1 cellular context compared by ENCODE assay signal in genomic region chr10:69801434-69802315, GRCh38.
TF ChIP-seq lines count a peak whose summit lies in the region.

Gene COL13A1 (plus strand): TSS chr10:69801906. CDS start chr10:69802424, 518 bp downstream.

TF ChIP-seq in HEK293, 187 proteins besides CTCF, POLR2A, EP300 and RAD21 (continued from another document and continues in another):
- TF ChIP-seq KLF17 (tag by site-specific recombination; IDR thresholded peaks at IDR 0.05), result peak; percentile 64
- no peak for TF ChIP-seq SCRT1 (tag by site-specific recombination; IDR thresholded peaks at IDR 0.05; ENCODE audit: borderline replicate concordance)
- TF ChIP-seq MYNN (tag by site-specific recombination; IDR thresholded peaks at IDR 0.05; ENCODE audit: borderline replicate concordance), result no peak
- TF ChIP-seq ZNF211 (tag by site-specific recombination; IDR thresholded peaks at IDR 0.05; ENCODE audit: low read depth), result no peak
- TF ChIP-seq HOXD13 (CRISPR knock-in tag; IDR thresholded peaks at IDR 0.05; ENCODE audit: borderline replicate concordance), result no peak
- TF ChIP-seq HIC1 (tag by site-specific recombination; IDR thresholded peaks at IDR 0.05), result peak; percentile 85
- TF ChIP-seq ZNF280D (tag by site-specific recombination; IDR thresholded peaks at IDR 0.05), result no peak
- no peak for TF ChIP-seq ZBTB1 (tag by site-specific recombination; IDR thresholded peaks at IDR 0.05)
- TF ChIP-seq ZFP41 (tag by site-specific recombination; IDR thresholded peaks at IDR 0.05; ENCODE audit: borderline replicate concordance), result no peak
- peak; percentile 47 for TF ChIP-seq ZSCAN30 (tag by site-specific recombination; IDR thresholded peaks at IDR 0.05)
- peak; percentile 33; the same call in 1 of the 2 replicates for TF ChIP-seq ZNF561 (tag by site-specific recombination; IDR thresholded peaks at IDR 0.05; ENCODE audit: borderline replicate concordance)
- no peak for TF ChIP-seq ZNF155 (tag by site-specific recombination; IDR thresholded peaks at IDR 0.05)
- TF ChIP-seq ZNF26 (tag by site-specific recombination; IDR thresholded peaks at IDR 0.05), result no peak
- TF ChIP-seq ZIC2 (tag by site-specific recombination; IDR thresholded peaks at IDR 0.05), result peak; percentile 83
- no peak for TF ChIP-seq ZBTB26 (tag by site-specific recombination; optimal IDR thresholded peaks at IDR 0.05)
- TF ChIP-seq ZNF223 (tag by site-specific recombination; IDR thresholded peaks at IDR 0.05), result no peak
- TF ChIP-seq TSHZ1 (tag by site-specific recombination; IDR thresholded peaks at IDR 0.05; ENCODE audit: borderline replicate concordance), result no peak
- TF ChIP-seq PRDM6 (tag by site-specific recombination; IDR thresholded peaks at IDR 0.05), result no peak
- TF ChIP-seq ZNF404 (tag by site-specific recombination; IDR thresholded peaks at IDR 0.05), result no peak
- peak; percentile 54 for TF ChIP-seq SP2 (tag by site-specific recombination; IDR thresholded peaks at IDR 0.05)
- TF ChIP-seq MZF1 (tag by site-specific recombination; IDR thresholded peaks at IDR 0.05; ENCODE audit: borderline replicate concordance), result no peak
- peak; percentile 88 for TF ChIP-seq GLIS2 (tag by site-specific recombination; IDR thresholded peaks at IDR 0.05)
- TF ChIP-seq ZNF639 (tag by site-specific recombination; IDR thresholded peaks at IDR 0.05), result no peak
- TF ChIP-seq GLI2 (tag by site-specific recombination; IDR thresholded peaks at IDR 0.05; ENCODE audit: borderline replicate concordance, low read depth), result no peak
- TF ChIP-seq ZBTB6 (tag by site-specific recombination; IDR thresholded peaks at IDR 0.05), result no peak
- TF ChIP-seq ZNF335 (tag by site-specific recombination; conservative IDR thresholded peaks at IDR 0.05), result peak; percentile 96
- no peak for TF ChIP-seq ZNF776 (tag by site-specific recombination; IDR thresholded peaks at IDR 0.05; ENCODE audit: borderline replicate concordance)
- TF ChIP-seq PRDM1 (tag by site-specific recombination; IDR thresholded peaks at IDR 0.05), result no peak; the same call in 1 of the 2 replicates
- TF ChIP-seq IKZF3 (tag by site-specific recombination; IDR thresholded peaks at IDR 0.05), result peak; percentile 49; the same call in 1 of the 2 replicates
- TF ChIP-seq ZNF544 (tag by site-specific recombination; IDR thresholded peaks at IDR 0.05), result no peak
- no peak for TF ChIP-seq ZNF19 (tag by site-specific recombination; IDR thresholded peaks at IDR 0.05; ENCODE audit: low read depth)
- TF ChIP-seq OSR2 (tag by site-specific recombination; IDR thresholded peaks at IDR 0.05), result peak; percentile 88
- TF ChIP-seq ZNF394 (tag by site-specific recombination; IDR thresholded peaks at IDR 0.05; ENCODE audit: borderline replicate concordance), result peak; percentile 57; the same call in 1 of the 2 replicates
- TF ChIP-seq ZNF146 (tag by site-specific recombination; IDR thresholded peaks at IDR 0.05), result no peak
- TF ChIP-seq ZBTB21 (tag by site-specific recombination; IDR thresholded peaks at IDR 0.05), result no peak
- TF ChIP-seq ZNF2 (tag by site-specific recombination; IDR thresholded peaks at IDR 0.05), result 0 out of 2 replicates have a peak, but pooled peaks have one; percentile 9
- peak; percentile 96 for TF ChIP-seq ZNF398 (tag by site-specific recombination; IDR thresholded peaks at IDR 0.05)
- TF ChIP-seq ZNF560 (tag by site-specific recombination; IDR thresholded peaks at IDR 0.05; ENCODE audit: borderline replicate concordance), result no peak
